In the genomic region with DNA sequence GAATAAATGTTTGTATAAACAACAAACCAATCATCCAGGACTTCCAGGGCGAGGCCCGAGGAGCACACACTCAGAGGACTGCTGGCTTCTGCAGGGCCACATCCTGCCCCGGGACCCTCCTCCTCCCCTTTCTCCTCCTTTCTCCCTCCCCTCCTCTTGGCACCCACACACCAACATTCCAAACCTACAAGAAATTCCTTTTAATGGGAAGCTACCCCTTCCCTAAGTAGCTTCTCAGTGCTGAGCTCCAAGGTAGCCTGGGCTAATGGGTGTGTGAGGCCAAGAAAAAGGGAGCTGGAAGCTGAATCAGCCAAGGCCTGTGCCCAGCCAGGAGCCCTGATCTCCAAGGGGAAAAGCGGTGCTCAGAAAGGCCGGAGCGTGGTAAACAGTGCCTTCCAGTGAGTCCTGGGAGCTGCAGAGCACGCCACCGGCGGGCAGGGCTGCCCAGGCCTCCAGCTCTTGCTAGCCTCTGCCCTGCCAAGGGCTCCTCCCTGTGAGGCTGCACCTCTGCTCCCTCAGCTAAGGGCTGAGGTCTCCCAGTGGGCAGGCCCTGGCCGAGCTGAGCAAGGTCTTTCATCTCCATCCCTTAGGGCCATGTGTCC, we compare ENCODE assay signal across 1 cellular context.
TF ChIP-seq lines count a peak whose summit lies in the region.

No MANE protein-coding gene starts in this region.

TF ChIP-seq in K562, 482 proteins besides CTCF, POLR2A, EP300 and RAD21 (continued from another document):
- TF ChIP-seq, protein P1, sequence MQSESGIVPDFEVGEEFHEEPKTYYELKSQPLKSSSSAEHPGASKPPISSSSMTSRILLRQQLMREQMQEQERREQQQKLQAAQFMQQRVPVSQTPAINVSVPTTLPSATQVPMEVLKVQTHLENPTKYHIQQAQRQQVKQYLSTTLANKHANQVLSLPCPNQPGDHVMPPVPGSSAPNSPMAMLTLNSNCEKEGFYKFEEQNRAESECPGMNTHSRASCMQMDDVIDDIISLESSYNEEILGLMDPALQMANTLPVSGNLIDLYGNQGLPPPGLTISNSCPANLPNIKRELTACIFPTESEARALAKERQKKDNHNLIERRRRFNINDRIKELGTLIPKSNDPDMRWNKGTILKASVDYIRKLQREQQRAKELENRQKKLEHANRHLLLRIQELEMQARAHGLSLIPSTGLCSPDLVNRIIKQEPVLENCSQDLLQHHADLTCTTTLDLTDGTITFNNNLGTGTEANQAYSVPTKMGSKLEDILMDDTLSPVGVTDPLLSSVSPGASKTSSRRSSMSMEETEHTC (IDR thresholded peaks at IDR 0.05), result no peak
